In genomic region chr19:44722131-44723121, GRCh38 we compare ENCODE assay signal across 12 cellular contexts. TPM values are rescaled to one million over a fixed set of nuclear protein-coding genes. Genes with fewer than 3 reads are reported as not detected.
DNase-seq lines count a peak whose midpoint lies in the region; ATAC-seq and TF ChIP-seq lines count a peak whose summit lies in the region.
"Had no signal": no experiment of that assay in that cellular context is flagged by ENCODE, and none has a peak within 500 bp of the region (broad histone marks: within the 10 kb centered on the region; RNA-seq: fewer than 3 reads in every experiment).

No MANE protein-coding gene starts in this region.

- POLR2A ChIA-PET in OCI-LY7 (lab: Charles Lee): interaction anchor here (3.2 kb wide), 1 partner anchor 48 kb away, joined by 8 read pairs; no protein-coding TSS in a partner anchor

- DNase-seq in breast epithelium (ENCODE audit: low spot score in 2 of 2) (no peak), mammary epithelial cell (no peak), OCI-LY7 (ENCODE audit: low spot score) (peak; percentile 40), transverse colon (no peak), DMS153 (lab: John Stamatoyannopoulos, UW) (no peak), NCI-H510A (lab: John Stamatoyannopoulos, UW) (no peak)
- DNase-seq: activated CD4-positive, alpha-beta T cell treated with anti-CD3 and anti-CD28 coated beads for 1 hour; effector memory CD4-positive, alpha-beta T cell; uterus had no signal

- in situ Hi-C loops in mammary epithelial cell (cut with MboI; ENCODE audit: low sequenced_read_pairs in 2 of 2): loop anchor here (5.0 kb wide), 1 partner anchor 50 kb away; no protein-coding TSS in a partner anchor
- in situ Hi-C loops in transverse colon (cut with MboI; ENCODE audit: low pct_ligation_motif_present in 1 of 4, low pct_unique_long_range_greater_than_20kb in 1 of 4, low sequenced_read_pairs in 3 of 4): loop anchor here in 2 of 4 donors (5.0 kb wide), 1 partner anchor 45 kb away; no protein-coding TSS in a partner anchor

- TF ChIP-seq EP300 in gastroesophageal sphincter (IDR thresholded peaks at IDR 0.05): no peak
- TF ChIP-seq EP300 in transverse colon (IDR thresholded peaks at IDR 0.05; ENCODE audit: low read depth): no peak

- ATAC-seq in gastroesophageal sphincter (no peak), GM21526 (IDR thresholded peaks at IDR 0.05; ENCODE audit: low FRiP score, unreplicated experiment) (no peak)

- no peak overlapping the region for H2AFZ ChIP-seq in mammary epithelial cell (ENCODE audit: low read depth, low read length)
- peak overlapping the region; percentile 92 for H2AFZ ChIP-seq in OCI-LY7 (ENCODE audit: low read length)

- intact Hi-C loops in breast epithelium (cut with DNase I; ENCODE audit: low total_unique reads) (no loop called here), mammary epithelial cell (cut with micrococcal nuclease) (no loop called here), OCI-LY7 (cut with micrococcal nuclease; ENCODE audit: unreplicated experiment) (no loop called here), transverse colon (cut with DNase I; ENCODE audit: low total_unique reads) (loop anchor here (1.0 kb wide), 1 partner anchor 49 kb away; no protein-coding TSS in a partner anchor)

- H3K79me2 ChIP-seq in mammary epithelial cell (ENCODE audit: insufficient read depth, low read length): no peaks in the 10 kb centered on the region
- H3K79me2 ChIP-seq in OCI-LY7 (ENCODE audit: insufficient read depth, low read depth, low read length): no peaks in the 10 kb centered on the region

- H3K4me1 ChIP-seq in breast epithelium: peaks cover 0 to 14% of the 10 kb centered on the region in 2 donors
- H3K4me1 ChIP-seq in mammary epithelial cell (ENCODE audit: insufficient read depth, low read length): peaks cover 18% of the 10 kb centered on the region
- H3K4me1 ChIP-seq in OCI-LY7 (ENCODE audit: insufficient read depth, low read length, poor library complexity, severe bottlenecking): peaks cover 46% of the 10 kb centered on the region
- peaks cover 0 to 63% (median 19%) of the 10 kb centered on the region in 3 donors for H3K4me1 ChIP-seq in gastroesophageal sphincter
- peaks cover 14 to 83% (median 54%) of the 10 kb centered on the region in 4 donors for H3K4me1 ChIP-seq in transverse colon

- H4K20me1 ChIP-seq in mammary epithelial cell (ENCODE audit: insufficient read depth, low read length) (no peaks in the 10 kb centered on the region), OCI-LY7 (ENCODE audit: insufficient read depth, low read length) (no peaks in the 10 kb centered on the region)

- dilution Hi-C loops in mammary epithelial cell (cut with HindIII; ENCODE audit: low sequenced_read_pairs): no loop called here

- TF ChIP-seq POLR2A in breast epithelium (IDR thresholded peaks at IDR 0.05) (no peak), gastroesophageal sphincter (IDR thresholded peaks at IDR 0.05) (no peak), transverse colon (IDR thresholded peaks at IDR 0.05) (no peak)

- CTCF ChIA-PET in mammary epithelial cell (lab: Charles Lee; ENCODE audit: low non-redundant PET) (interaction anchor here (0.6 kb wide), 1 partner anchor 163 kb away, joined by 4 read pairs; no protein-coding TSS in a partner anchor), OCI-LY7 (lab: Charles Lee; ENCODE audit: unreplicated experiment) (interaction anchor here (0.6 to 1.0 kb wide), 2 partner anchors 48 to 1735 kb away, joined by 3 read pairs; no protein-coding TSS in a partner anchor)

- BruUV-seq in mammary epithelial cell (replicated peaks; lab: Mats Ljungman, UMichigan) (no TSS peak), OCI-LY7 (replicated peaks; lab: Mats Ljungman, UMichigan) (no TSS peak)

- no peaks in the 10 kb centered on the region for H3K9me2 ChIP-seq in OCI-LY7 (ENCODE audit: insufficient read depth, low read length)

- H3K9me3 ChIP-seq in breast epithelium (no peaks in the 10 kb centered on the region), mammary epithelial cell (replicated peaks; ENCODE audit: insufficient read depth, low read length) (no peaks in the 10 kb centered on the region), OCI-LY7 (ENCODE audit: low read length) (no peaks in the 10 kb centered on the region), gastroesophageal sphincter (no peaks in the 10 kb centered on the region), transverse colon (no peaks in the 10 kb centered on the region)
- H3K9me3 ChIP-seq: uterus had no signal

- H3K27ac ChIP-seq in breast epithelium (peak overlapping the region; percentile 26 to 49), mammary epithelial cell (ENCODE audit: insufficient read depth, low read depth, low read length) (no peak overlapping the region), OCI-LY7 (ENCODE audit: low read depth, low read length, poor library complexity, severe bottlenecking) (no peak overlapping the region), gastroesophageal sphincter (peak overlapping the region in 3 of 4 donors; percentile 1 to 31 (median 22)), transverse colon (peak overlapping the region; percentile 13 to 90 (median 82))

- H3K4me3 ChIP-seq in breast epithelium (no peak overlapping the region), mammary epithelial cell (replicated peaks in 1 of 3; ENCODE audit: insufficient read depth in 1 of 3, low read depth in 2 of 3, low read length in 3 of 3) (no peak overlapping the region), OCI-LY7 (ENCODE audit: low read depth, low read length, poor library complexity, severe bottlenecking) (peak overlapping the region; percentile 20), gastroesophageal sphincter (no peak overlapping the region), transverse colon (no peak overlapping the region)
- H3K4me3 ChIP-seq: uterus had no signal

- H3K36me3 ChIP-seq in breast epithelium (no peaks in the 10 kb centered on the region), mammary epithelial cell (ENCODE audit: insufficient read depth, low read length) (no peaks in the 10 kb centered on the region), OCI-LY7 (ENCODE audit: insufficient read depth, low read length) (no peaks in the 10 kb centered on the region), gastroesophageal sphincter (no peaks in the 10 kb centered on the region), transverse colon (no peaks in the 10 kb centered on the region)
- H3K36me3 ChIP-seq: uterus had no signal

- no peak overlapping the region for H3K4me2 ChIP-seq in mammary epithelial cell (ENCODE audit: insufficient read depth, low read depth, low read length)
- peak overlapping the region; percentile 59 for H3K4me2 ChIP-seq in OCI-LY7 (ENCODE audit: low read length)

- WGBS in mammary epithelial cell (ENCODE audit: low coverage, missing lambda C conversion rate): 70% methylated on average over 13 of the region's 21 CpGs
- 44 to 55% methylated on average over 6 of the region's 21 CpGs for WGBS in gastroesophageal sphincter (ENCODE audit: low coverage in 1 of 2), 2 donors
- 51 to 53% methylated on average over 4 to 21 of the region's 21 CpGs for WGBS in transverse colon (ENCODE audit: low coverage in 1 of 2), 2 donors

- TF ChIP-seq CTCF in breast epithelium (IDR thresholded peaks at IDR 0.05): no peak
- TF ChIP-seq CTCF in mammary epithelial cell (conservative IDR thresholded peaks at IDR 0.05 in 1 of 2, IDR thresholded peaks at IDR 0.05 in 1 of 2; ENCODE audit: extremely low read depth in 1 of 2, insufficient read depth in 1 of 2, low read depth in 1 of 2, low read length in 2 of 2): no peak
- no peak for TF ChIP-seq CTCF in OCI-LY7 (conservative IDR thresholded peaks at IDR 0.05; ENCODE audit: low read length)
- no peak for TF ChIP-seq CTCF in gastroesophageal sphincter (IDR thresholded peaks at IDR 0.05)
- no peak for TF ChIP-seq CTCF in transverse colon (IDR thresholded peaks at IDR 0.05)

- H3K9ac ChIP-seq in mammary epithelial cell (ENCODE audit: insufficient read depth, low read length): no peak overlapping the region

- H3K27me3 ChIP-seq in breast epithelium (no peaks in the 10 kb centered on the region), mammary epithelial cell (ENCODE audit: insufficient read depth, low read length) (no peaks in the 10 kb centered on the region), gastroesophageal sphincter (no peaks in the 10 kb centered on the region), transverse colon (no peaks in the 10 kb centered on the region)
- H3K27me3 ChIP-seq: uterus had no signal

RNA-seq across cellular contexts. Expression of gene CEACAM16, which starts 23.5 kb away (rescaled TPM):
- total RNA-seq in breast epithelium: not detected
- total RNA-seq in mammary epithelial cell: not detected
- not detected for polyA plus RNA-seq in mammary epithelial cell
- polyA minus RNA-seq in mammary epithelial cell: not detected
- total RNA-seq in OCI-LY7 (2014; rRNA removed; shearing (Covaris generic)): not detected in 2 replicates
- total RNA-seq in OCI-LY7 (2022): not detected in 2 replicates
- total RNA-seq in gastroesophageal sphincter: not detected
- not detected for total RNA-seq in transverse colon
- total RNA-seq: MCF 10A, uterus had no signal

RNA-seq across cellular contexts. Expression of gene BCL3, which starts 26.1 kb away (rescaled TPM):
- 10 to 100 TPM in 2 of 3 donors, 1 to 10 TPM in 1; 4.3 to 37.6 (median 34.4) TPM for total RNA-seq in breast epithelium
- total RNA-seq in mammary epithelial cell: 10 to 100 TPM in 1 of 2 donors, 1 to 10 TPM in 1; 3.7 to 23.4 TPM
- 4.1 TPM for polyA plus RNA-seq in mammary epithelial cell
- 12.2 TPM for polyA minus RNA-seq in mammary epithelial cell
- total RNA-seq in OCI-LY7 (2014; rRNA removed; shearing (Covaris generic)): 5.8 and 10.2 TPM in 2 replicates
- total RNA-seq in OCI-LY7 (2022): 18.6 and 22.9 TPM in 2 replicates
- 10 to 100 TPM; 13.2 to 37.7 (median 16.4) TPM for total RNA-seq in gastroesophageal sphincter
- total RNA-seq in transverse colon: 100 to 1,000 TPM in 1 of 4 donors, 10 to 100 TPM in 3; 43.8 to 181 (median 69.5) TPM

RNA-seq across cellular contexts. Expression of gene CEACAM19, which starts 51.1 kb away (rescaled TPM):
- 1 to 10 TPM in 2 of 3 donors, under 1 TPM in 1; 0.96 to 5.3 (median 4.9) TPM for total RNA-seq in breast epithelium
- 1 to 10 TPM; 1.8 to 5.3 TPM for total RNA-seq in mammary epithelial cell
- polyA plus RNA-seq in mammary epithelial cell: 1.7 TPM
- not detected for polyA minus RNA-seq in mammary epithelial cell
- not detected in 2 replicates for total RNA-seq in OCI-LY7 (2014; rRNA removed; shearing (Covaris generic))
- total RNA-seq in OCI-LY7 (2022): not detected in 2 replicates
- 1 to 10 TPM in 3 of 4 donors, under 1 TPM in 1; 0.82 to 5.2 (median 3.5) TPM for total RNA-seq in gastroesophageal sphincter
- 10 to 100 TPM in 2 of 4 donors, 1 to 10 TPM in 2; 3.8 to 19.1 (median 9.9) TPM for total RNA-seq in transverse colon

RNA-seq across cellular contexts. Expression of gene CBLC, which starts 55.3 kb away (rescaled TPM):
- total RNA-seq in breast epithelium (10 to 100 TPM in 2 of 3 donors, not detected in 1; 15.7 to 18.1 TPM), mammary epithelial cell (10 to 100 TPM; 51.2 to 76.7 TPM), OCI-LY7 (2022) (not detected in 2 replicates), gastroesophageal sphincter (1 to 10 TPM in 1 of 4 donors, under 1 TPM in 1, not detected in 2; 0.93 to 1.0 TPM), transverse colon (100 to 1,000 TPM in 3 of 4 donors, 10 to 100 TPM in 1; 96.1 to 210 (median 145) TPM)
- polyA plus RNA-seq in mammary epithelial cell: 39.4 TPM
- polyA minus RNA-seq in mammary epithelial cell: 48.2 TPM
- total RNA-seq in OCI-LY7 (2014; rRNA removed; shearing (Covaris generic)): not detected in 2 replicates

Comparison
In these comparisons a context has a peak if more than half of its experiments do, and no peak if none do; other contexts are left out.
1. H3K27ac ChIP-seq: peak in breast epithelium (2 of 2), gastroesophageal sphincter (3 of 4) and transverse colon (4 of 4); none in mammary epithelial cell (single experiment) and OCI-LY7 (single experiment).